16 cellular contexts compared by ENCODE assay signal in the genomic region with DNA sequence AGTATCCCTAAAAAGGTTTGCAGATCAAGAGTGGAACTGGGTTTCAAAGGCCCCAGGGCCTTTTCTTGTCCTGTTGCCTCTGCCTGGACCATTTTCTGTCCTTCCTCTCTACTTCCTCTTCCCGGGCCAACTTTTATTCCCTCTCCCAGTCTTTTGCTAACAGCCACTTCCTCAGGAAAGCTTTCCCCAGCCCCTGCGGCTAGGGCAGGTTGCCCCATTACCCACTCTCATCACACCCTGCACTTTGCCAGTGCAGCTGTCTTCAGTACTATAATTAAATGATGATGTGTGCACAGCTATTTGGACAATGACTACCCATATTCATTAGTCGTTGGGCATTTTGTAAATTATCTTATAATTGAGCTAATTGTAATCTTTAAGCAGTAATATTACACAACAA.
DNase-seq lines count a peak whose midpoint lies in the region; ATAC-seq, FAIRE-seq and TF ChIP-seq lines count a peak whose summit lies in the region.
"Had no signal": no experiment of that assay in that cellular context is flagged by ENCODE, and none has a peak within 500 bp of the region (broad histone marks: within the 10 kb centered on the region; RNA-seq: fewer than 3 reads in every experiment).

No MANE protein-coding gene starts in this region.

- H3K27ac ChIP-seq in GM23248, result peak overlapping the region; percentile 58
- no peak overlapping the region for H3K27ac ChIP-seq in K562 (ENCODE audit: extremely low read depth, low read depth, low read length)
- H3K27ac ChIP-seq in neuronal stem cell (replicated peaks; ENCODE audit: low read length), result no peak overlapping the region
- H3K27ac ChIP-seq: C4-2B, psoas muscle had no signal

- no peak overlapping the region for H3K18ac ChIP-seq in neuronal stem cell (ENCODE audit: low read length)

- H3K27ac Mint-ChIP-seq in activated T-helper 17 cell treated with anti-CD3 and anti-CD28 coated beads, Interleukin-2, amount 50 U/mL, for 72 hours, result no peak overlapping the region
- no peak overlapping the region for H3K27ac Mint-ChIP-seq in T-helper 2 cell treated with Interferon-gamma antibody and Interleukin-4, amounts not matched to agents 5 μg/mL and 100 μg/mL, for 36 hours

- H3K36me3 ChIP-seq in GM23248 (ENCODE audit: low read depth) (no peaks in the 10 kb centered on the region), K562 (ENCODE audit: control insufficient read depth, insufficient read depth, low read length) (no peaks in the 10 kb centered on the region), neuronal stem cell (replicated peaks in 1 of 2; ENCODE audit: control insufficient read depth in 2 of 2, insufficient read depth in 2 of 2, low read length in 2 of 2) (no peaks in the 10 kb centered on the region)

- no peak for TF ChIP-seq CTCF in K562 (IDR thresholded peaks at IDR 0.05 in 2 of 3, conservative IDR thresholded peaks at IDR 0.05 in 1 of 3; ENCODE audit: insufficient read depth in 2 of 3, low read depth in 1 of 3, low read length in 3 of 3)

- intact Hi-C loops in K562 (cut with micrococcal nuclease), result loop anchor here (10.0 kb wide), 1 partner anchor 256 kb away; no protein-coding TSS in a partner anchor

- 72 to 77% methylated on average over 3 of the region's 3 CpGs for WGBS in GM23248 (ENCODE audit: low coverage in 1 of 2, low lambda C conversion rate in 2 of 2, missing lambda C conversion rate in 2 of 2), 2 experiments
- 7% methylated on average over 3 of the region's 3 CpGs for WGBS in K562 (ENCODE audit: insufficient coverage, low coverage, missing lambda C conversion rate)
- WGBS in neuronal stem cell (ENCODE audit: extremely low coverage in 2 of 2, insufficient read length in 2 of 2, insufficient replicate concordance in 1 of 2), 2 donors, result no CpG with 5 or more reads among the region's 3 CpGs

- H3K9me1 ChIP-seq in K562 (ENCODE audit: control insufficient read depth, insufficient read depth, low read length), result peaks cover 4% of the 10 kb centered on the region

- H3K4ac ChIP-seq in neuronal stem cell (ENCODE audit: low read length), result no peak overlapping the region

- no peak overlapping the region for H2BK5ac ChIP-seq in neuronal stem cell (ENCODE audit: low read length)

- BruUV-seq in K562 (replicated peaks; lab: Mats Ljungman, UMichigan), result no TSS peak

- H3K27me3 ChIP-seq in GM23248 (replicated peaks; ENCODE audit: insufficient read depth) (no peaks in the 10 kb centered on the region), K562 (ENCODE audit: control insufficient read depth in 2 of 2, insufficient read depth in 2 of 2, low read length in 2 of 2) (peaks cover 0 to 4% of the 10 kb centered on the region in 2 experiments; a peak in 3 of 5 replicates), neuronal stem cell (ENCODE audit: control insufficient read depth in 3 of 3, insufficient read depth in 3 of 3, low read depth in 1 of 3, low read length in 3 of 3) (no peaks in the 10 kb centered on the region)

- H3K36me3 Mint-ChIP-seq in activated T-helper 17 cell treated with anti-CD3 and anti-CD28 coated beads, Interleukin-2, amount 50 U/mL, for 72 hours (ENCODE audit: low read depth), result no peaks in the 10 kb centered on the region
- no peaks in the 10 kb centered on the region for H3K36me3 Mint-ChIP-seq in T-helper 2 cell treated with Interferon-gamma antibody and Interleukin-4, amounts not matched to agents 5 μg/mL and 100 μg/mL, for 36 hours (ENCODE audit: low read depth)

- no peaks in the 10 kb centered on the region for H3K9me2 ChIP-seq in GM23248 (ENCODE audit: insufficient read depth)

- H3K4me3 ChIP-seq in GM23248, result no peak overlapping the region
- no peak overlapping the region for H3K4me3 ChIP-seq in K562
- H3K4me3 ChIP-seq in neuronal stem cell (ENCODE audit: low read length in 2 of 2), result no peak overlapping the region
- H3K4me3 ChIP-seq: psoas muscle had no signal

- H4K91ac ChIP-seq in neuronal stem cell (ENCODE audit: low read depth, low read length, poor library complexity), result no peak overlapping the region

- ATAC-seq in K562, result no peak
- no peak for ATAC-seq in activated T-helper 17 cell treated with anti-CD3 and anti-CD28 coated beads, Interleukin-2, amount 50 U/mL, for 72 hours (replicated peaks)
- no peak for ATAC-seq in HG03432 (IDR thresholded peaks at IDR 0.05; ENCODE audit: unreplicated experiment)
- no peak for ATAC-seq in HG03469 (IDR thresholded peaks at IDR 0.05; ENCODE audit: unreplicated experiment)

- no peak overlapping the region for H3K23ac ChIP-seq in neuronal stem cell (ENCODE audit: low read depth, low read length, poor library complexity)

- H3K4me1 Mint-ChIP-seq in activated T-helper 17 cell treated with anti-CD3 and anti-CD28 coated beads, Interleukin-2, amount 50 U/mL, for 72 hours, result peaks cover 13% of the 10 kb centered on the region
- H3K4me1 Mint-ChIP-seq in T-helper 2 cell treated with Interferon-gamma antibody and Interleukin-4, amounts not matched to agents 5 μg/mL and 100 μg/mL, for 36 hours (ENCODE audit: low read depth), result peaks cover 28% of the 10 kb centered on the region

- no peaks in the 10 kb centered on the region for H3K79me1 ChIP-seq in neuronal stem cell (ENCODE audit: low read depth, low read length)

- no peak for FAIRE-seq in K562 (lab: Jason Lieb, UNC)

- H2AK5ac ChIP-seq in neuronal stem cell (ENCODE audit: low read depth, low read length), result no peak overlapping the region

- POLR2A ChIA-PET in K562 (lab: Yijun Ruan, JAX), result interaction anchor here (0.7 to 0.9 kb wide), 2 partner anchors 20 to 26 kb away, joined by 3 read pairs; no protein-coding TSS in a partner anchor

- no peaks in the 10 kb centered on the region for H3K9me3 Mint-ChIP-seq in activated T-helper 17 cell treated with anti-CD3 and anti-CD28 coated beads, Interleukin-2, amount 50 U/mL, for 72 hours
- H3K9me3 Mint-ChIP-seq in T-helper 2 cell treated with Interferon-gamma antibody and Interleukin-4, amounts not matched to agents 5 μg/mL and 100 μg/mL, for 36 hours, result no peaks in the 10 kb centered on the region

- CTCF ChIA-PET in K562 (lab: Yijun Ruan, JAX; ENCODE audit: low intra/inter-chr PET ratio), result no interaction called here

- no peak overlapping the region for H2BK12ac ChIP-seq in neuronal stem cell (ENCODE audit: low read length)

- H3K4me2 ChIP-seq in GM23248 (ENCODE audit: unreplicated experiment) (peak overlapping the region; percentile 50), K562 (ENCODE audit: insufficient read depth, low read length) (no peak overlapping the region), neuronal stem cell (ENCODE audit: insufficient read depth, low read length, poor library complexity, severe bottlenecking) (no peak overlapping the region)

- H2BK15ac ChIP-seq in neuronal stem cell (ENCODE audit: low read length), result no peak overlapping the region

- no peak for TF ChIP-seq EP300 in K562 (IDR thresholded peaks at IDR 0.05; ENCODE audit: low read length)

- H3F3A ChIP-seq in GM23248 (ENCODE audit: insufficient read depth), result peaks cover 53% of the 10 kb centered on the region

- TF ChIP-seq RAD21 in K562 (CRISPR knock-in tag; conservative IDR thresholded peaks at IDR 0.05 in 1 of 2, IDR thresholded peaks at IDR 0.05 in 1 of 2), result no peak

- no peak for TF ChIP-seq POLR2A in K562 (conservative IDR thresholded peaks at IDR 0.05)

- DNase-seq in GM23248 (no peak), NCI-H1417 (lab: John Stamatoyannopoulos, UW) (peak in 2 of 3 experiments; percentile 9 to 56), K562 (ENCODE audit: extremely low read depth in 1 of 4, low spot score in 3 of 4) (no peak), neuronal stem cell (ENCODE audit: low spot score) (no peak)
- no peak for DNase-seq in T-helper 2 cell treated with Interferon-gamma antibody and Interleukin-4, amounts not matched to agents 5 μg/mL and 100 μg/mL, for 36 hours (ENCODE audit: low spot score)
- DNase-seq: activated CD8-positive, alpha-beta memory T cell treated with anti-CD3 and anti-CD28 coated beads for 24 hours; effector CD8-positive, alpha-beta T cell; foreskin melanocyte; NCI-H187; NK-92 treated with Interleukin-12 subunit alpha and Interleukin-12 subunit beta, amount 100 ng/mL, for 24 hours; psoas muscle; stimulated activated CD4-positive, alpha-beta T cell treated with anti-CD3 and anti-CD28 coated beads, Interleukin-2, amount 100 ng/mL, for 48 hours had no signal

- H3K9me3 ChIP-seq in GM23248 (ENCODE audit: low read depth) (no peaks in the 10 kb centered on the region), K562 (replicated peaks; ENCODE audit: control insufficient read depth, insufficient read depth, low read depth, low read length) (no peaks in the 10 kb centered on the region), neuronal stem cell (replicated peaks in 1 of 2; ENCODE audit: control insufficient read depth in 2 of 2, insufficient read depth in 1 of 2, low read depth in 1 of 2, low read length in 2 of 2) (no peaks in the 10 kb centered on the region)
- H3K9me3 ChIP-seq: psoas muscle had no signal

- in situ Hi-C loops in GM23248 (cut with MboI), result no loop called here
- in situ Hi-C loops in K562 (cut with MboI), result no loop called here

- H3K9ac ChIP-seq in GM23248 (no peak overlapping the region), K562 (ENCODE audit: insufficient read depth in 1 of 2, low read depth in 2 of 2, low read length in 2 of 2) (no peak overlapping the region), neuronal stem cell (ENCODE audit: low read depth, low read length, poor library complexity) (no peak overlapping the region)

- H3K14ac ChIP-seq in neuronal stem cell (ENCODE audit: low read length), result no peak overlapping the region

- peaks cover 28% of the 10 kb centered on the region for H3K27me3 Mint-ChIP-seq in activated T-helper 17 cell treated with anti-CD3 and anti-CD28 coated beads, Interleukin-2, amount 50 U/mL, for 72 hours
- peaks cover 74% of the 10 kb centered on the region for H3K27me3 Mint-ChIP-seq in T-helper 2 cell treated with Interferon-gamma antibody and Interleukin-4, amounts not matched to agents 5 μg/mL and 100 μg/mL, for 36 hours (ENCODE audit: low read depth)

- H3K4me1 ChIP-seq in GM23248 (ENCODE audit: insufficient read depth), result peaks cover 48% of the 10 kb centered on the region
- peaks cover 0 to 15% of the 10 kb centered on the region in 2 experiments; a peak in 4 of 5 replicates for H3K4me1 ChIP-seq in K562 (replicated peaks in 1 of 2; ENCODE audit: control insufficient read depth in 2 of 2, insufficient read depth in 2 of 2, low read length in 2 of 2)
- H3K4me1 ChIP-seq in neuronal stem cell (ENCODE audit: control insufficient read depth in 2 of 2, insufficient read depth in 1 of 2, low read depth in 1 of 2, low read length in 2 of 2), result peaks cover 6 to 20% of the 10 kb centered on the region in 2 donors

- H3K79me2 ChIP-seq in GM23248 (ENCODE audit: insufficient read depth) (no peaks in the 10 kb centered on the region), K562 (ENCODE audit: control insufficient read depth, insufficient read depth, low read length) (no peaks in the 10 kb centered on the region)

- no peak overlapping the region for H2BK120ac ChIP-seq in neuronal stem cell (ENCODE audit: low read depth, low read length)

- H4K20me1 ChIP-seq in GM23248 (ENCODE audit: insufficient read depth) (no peaks in the 10 kb centered on the region), K562 (replicated peaks; ENCODE audit: control insufficient read depth, insufficient read depth, low read length) (no peaks in the 10 kb centered on the region)

- H2AFZ ChIP-seq in GM23248 (no peak overlapping the region), K562 (ENCODE audit: low read depth, low read length) (peak overlapping the region; percentile 67; the same call in 1 of the 2 replicates), neuronal stem cell (ENCODE audit: low read length) (peak overlapping the region; percentile 79)

- H3K4me3 Mint-ChIP-seq in activated T-helper 17 cell treated with anti-CD3 and anti-CD28 coated beads, Interleukin-2, amount 50 U/mL, for 72 hours, result no peak overlapping the region
- no peak overlapping the region for H3K4me3 Mint-ChIP-seq in T-helper 2 cell treated with Interferon-gamma antibody and Interleukin-4, amounts not matched to agents 5 μg/mL and 100 μg/mL, for 36 hours

- no peak overlapping the region for H4K8ac ChIP-seq in neuronal stem cell (ENCODE audit: low read depth, low read length)

Comparison
In these comparisons a context has a peak if more than half of its experiments do, and no peak if none do; other contexts are left out.
1. DNase-seq: peak in NCI-H1417 (2 of 3); none in GM23248 (single experiment), K562 (0 of 4), neuronal stem cell (single experiment) and T-helper 2 cell treated with Interferon-gamma antibody and Interleukin-4, amounts not matched to agents 5 μg/mL and 100 μg/mL, for 36 hours (single experiment).